22 cellular contexts compared by ENCODE assay signal in the genomic region with DNA sequence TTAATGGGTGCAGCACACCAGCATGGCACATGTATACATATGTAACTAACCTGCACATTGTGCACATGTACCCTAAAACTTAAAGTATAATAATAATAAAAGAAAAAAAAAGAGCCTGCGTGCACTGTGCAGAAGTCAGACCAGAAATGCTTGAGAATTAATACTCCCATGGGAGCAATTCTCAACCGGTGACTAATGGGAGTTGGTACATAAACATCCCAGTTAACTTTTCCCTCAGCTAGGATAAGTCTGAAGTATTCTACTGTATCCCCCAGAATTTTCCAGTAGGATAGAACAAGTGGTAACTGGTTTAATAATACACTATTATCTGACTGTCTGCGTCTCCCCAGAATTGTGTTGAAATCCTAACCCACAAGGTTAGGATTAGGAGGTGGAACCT.
DNase-seq lines count a peak whose midpoint lies in the region; ATAC-seq, FAIRE-seq and TF ChIP-seq lines count a peak whose summit lies in the region.
"Had no signal": no experiment of that assay in that cellular context is flagged by ENCODE, and none has a peak within 500 bp of the region (broad histone marks: within the 10 kb centered on the region; RNA-seq: fewer than 3 reads in every experiment).

No MANE protein-coding gene starts in this region.

- no peaks in the 10 kb centered on the region for H3K27me3 ChIP-seq in thoracic aorta (replicated peaks; ENCODE audit: insufficient read depth)
- H3K27me3 ChIP-seq: adrenal gland had no signal

- peaks cover 3% of the 10 kb centered on the region for H3K9me3 ChIP-seq in thoracic aorta
- H3K9me3 ChIP-seq: psoas muscle had no signal

- ATAC-seq in activated naive CD8-positive, alpha-beta T cell treated with anti-CD3 and anti-CD28 coated beads, Interleukin-2, amount 50 U/mL, for 24 hours: no peak
- peak; percentile 75 for ATAC-seq in thoracic aorta (ENCODE audit: insufficient number of reproducible peaks, low FRiP score, low read depth)
- ATAC-seq: psoas muscle had no signal

- no peaks in the 10 kb centered on the region for H3K36me3 ChIP-seq in thoracic aorta
- H3K36me3 ChIP-seq: adrenal gland had no signal

- DNase-seq in GM03348 (ENCODE audit: low spot score) (peak; percentile 70), fibroblast of pulmonary artery (ENCODE audit: low read depth) (peak; percentile 64), thoracic aorta (ENCODE audit: low spot score) (no peak), ACHN (no peak), cortex of kidney (lab: John Stamatoyannopoulos, UW) (no peak), GM12891 (ENCODE audit: insufficient read length, low spot score) (no peak)
- DNase-seq in activated naive CD8-positive, alpha-beta T cell treated with anti-CD3 and anti-CD28 coated beads, Interleukin-2, amount 50 U/mL, for 24 hours: no peak
- DNase-seq: activated CD4-positive, alpha-beta T cell treated with anti-CD3 and anti-CD28 coated beads for 48 hours; activated CD8-positive, alpha-beta memory T cell treated with anti-CD3 and anti-CD28 coated beads, Interleukin-2, amount 50 U/mL, for 4 hours; adrenal gland; DMS 273 treated with DMSO at 0.1 percent for 48 hours; effector CD8-positive, alpha-beta T cell; KG1; NCI-H2029; NCI-H226; psoas muscle; stimulated activated CD4-positive, alpha-beta T cell treated with anti-CD3 and anti-CD28 coated beads, Interleukin-2, amount 100 ng/mL, for 48 hours; stimulated activated naive CD4-positive, alpha-beta T cell treated with Interleukin-2 at 50 U/mL for 16 hours had no signal

- H3K4me3 Mint-ChIP-seq in activated naive CD8-positive, alpha-beta T cell treated with anti-CD3 and anti-CD28 coated beads, Interleukin-2, amount 50 U/mL, for 24 hours: no peak overlapping the region
- H3K4me3 Mint-ChIP-seq: central memory CD8-positive, alpha-beta T cell had no signal

- in situ Hi-C loops in ACHN (cut with HindIII; ENCODE audit: low pct_ligation_motif_present, low pct_unique_long_range_greater_than_20kb, low sequenced_read_pairs): no loop called here

- no peak for TF ChIP-seq POLR2A in GM12891 (IDR thresholded peaks at IDR 0.05; ENCODE audit: low read depth, low read length)

- no peak for FAIRE-seq in GM12891 (lab: Jason Lieb, UNC)
- FAIRE-seq: H1 had no signal

- H3K36me3 Mint-ChIP-seq in activated naive CD8-positive, alpha-beta T cell treated with anti-CD3 and anti-CD28 coated beads, Interleukin-2, amount 50 U/mL, for 24 hours (ENCODE audit: low read depth): peaks cover 26% of the 10 kb centered on the region

- peaks cover 79% of the 10 kb centered on the region for H3K4me1 Mint-ChIP-seq in activated naive CD8-positive, alpha-beta T cell treated with anti-CD3 and anti-CD28 coated beads, Interleukin-2, amount 50 U/mL, for 24 hours
- H3K4me1 Mint-ChIP-seq: central memory CD8-positive, alpha-beta T cell had no signal

- no peak overlapping the region for H3K27ac ChIP-seq in thoracic aorta
- H3K27ac ChIP-seq: adrenal gland, C4-2B, psoas muscle, skin epidermis had no signal

- peak overlapping the region; percentile 61 for H3K27ac Mint-ChIP-seq in activated naive CD8-positive, alpha-beta T cell treated with anti-CD3 and anti-CD28 coated beads, Interleukin-2, amount 50 U/mL, for 24 hours

- H3K27me3 Mint-ChIP-seq in activated naive CD8-positive, alpha-beta T cell treated with anti-CD3 and anti-CD28 coated beads, Interleukin-2, amount 50 U/mL, for 24 hours: no peaks in the 10 kb centered on the region
- H3K27me3 Mint-ChIP-seq: central memory CD8-positive, alpha-beta T cell had no signal

- TF ChIP-seq CTCF in fibroblast of pulmonary artery (IDR thresholded peaks at IDR 0.05; ENCODE audit: low read length, missing control alignments): no peak
- TF ChIP-seq CTCF in thoracic aorta (IDR thresholded peaks at IDR 0.05): no peak

- H3K9me3 Mint-ChIP-seq in activated naive CD8-positive, alpha-beta T cell treated with anti-CD3 and anti-CD28 coated beads, Interleukin-2, amount 50 U/mL, for 24 hours: peaks cover 12% of the 10 kb centered on the region

- peaks cover 5 to 13% of the 10 kb centered on the region in 2 donors for H3K4me1 ChIP-seq in thoracic aorta (ENCODE audit: control insufficient read depth in 1 of 2, low read depth in 2 of 2)
- H3K4me1 ChIP-seq: psoas muscle had no signal

- no peak overlapping the region for H3K4me3 ChIP-seq in fibroblast of pulmonary artery (replicated peaks; ENCODE audit: low read depth, low read length)
- H3K4me3 ChIP-seq in thoracic aorta: no peak overlapping the region
- H3K4me3 ChIP-seq: adrenal gland, psoas muscle, skin epidermis had no signal

TF ChIP-seq in GM12891, 5 proteins besides CTCF, POLR2A, EP300 and RAD21:
- no peak for TF ChIP-seq TAF1 (IDR thresholded peaks at IDR 0.05; ENCODE audit: low read depth, low read length)
- no peak for TF ChIP-seq SPI1 (IDR thresholded peaks at IDR 0.05; ENCODE audit: low read depth, low read length)
- no peak for TF ChIP-seq POU2F2 (IDR thresholded peaks at IDR 0.05; ENCODE audit: low read depth, low read length)
- no peak for TF ChIP-seq POLR2AphosphoS5 (IDR thresholded peaks at IDR 0.05; ENCODE audit: low read depth, low read length)

Comparison
In these comparisons a context has a peak if more than half of its experiments do, and no peak if none do; other contexts are left out.
1. DNase-seq: peak in GM03348 (single experiment) and fibroblast of pulmonary artery (single experiment); none in activated naive CD8-positive, alpha-beta T cell treated with anti-CD3 and anti-CD28 coated beads, Interleukin-2, amount 50 U/mL, for 24 hours (single experiment), thoracic aorta (single experiment), ACHN (single experiment), cortex of kidney (single experiment) and GM12891 (single experiment).